1 cellular context compared by ENCODE assay signal in the genomic region with DNA sequence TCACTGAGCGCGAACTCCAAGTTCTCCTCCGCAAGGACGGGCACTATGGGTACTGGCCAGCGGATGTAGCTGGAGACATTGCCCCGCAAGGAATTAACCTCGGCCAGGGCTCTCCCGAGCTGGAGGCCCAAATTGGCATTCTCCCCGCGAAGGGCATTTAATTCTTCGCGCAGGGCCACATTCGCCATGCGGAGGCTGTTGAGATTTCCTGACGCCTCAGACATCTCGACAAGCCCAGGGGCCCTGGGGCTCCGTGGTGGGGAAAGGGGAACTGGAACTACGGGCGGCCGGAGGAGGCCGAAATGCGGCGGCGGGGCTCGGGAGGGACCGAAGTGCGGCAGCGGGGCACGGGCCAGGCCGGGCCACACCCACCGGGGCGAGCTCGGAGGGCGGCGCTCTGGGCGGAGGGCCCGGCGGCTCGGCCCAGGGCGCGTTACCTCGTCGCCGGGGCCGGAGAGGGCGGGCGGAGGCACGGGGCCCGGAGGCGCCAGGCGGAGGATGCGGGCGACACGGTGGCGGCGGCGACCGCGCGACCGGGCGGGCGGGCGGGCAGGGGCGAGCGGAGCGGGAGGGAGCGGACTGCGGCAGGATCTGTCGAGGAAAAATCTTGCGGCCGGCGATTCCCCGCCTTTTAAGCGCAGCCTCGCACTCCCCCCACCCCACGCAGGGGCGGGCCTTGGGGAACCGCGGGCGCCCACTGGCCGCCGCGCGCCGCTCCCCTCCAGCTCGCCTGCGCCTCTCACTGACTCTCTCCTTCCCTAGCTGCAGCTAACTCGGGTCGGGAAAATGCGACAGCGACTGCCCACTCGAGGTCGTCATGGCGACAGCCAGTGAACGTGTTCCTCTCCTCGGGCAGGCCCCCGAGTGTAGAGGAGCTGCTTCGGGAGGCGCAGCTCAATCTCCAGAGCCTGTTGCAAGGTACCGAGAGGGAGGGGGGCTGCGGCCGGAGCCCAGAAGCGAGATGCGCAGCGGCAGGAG.
TF ChIP-seq lines count a peak whose summit lies in the region.

Gene RTL5, minus strand, starts transcription at position 599 of the 978 bp plus-strand sequence.

TF ChIP-seq in IMR-90, 13 proteins besides CTCF, POLR2A, EP300 and RAD21 (continued from another document):
- no peak for TF ChIP-seq FOS (IDR thresholded peaks at IDR 0.05; ENCODE audit: low read depth, low read length)
- no peak for TF ChIP-seq RCOR1 (IDR thresholded peaks at IDR 0.05; ENCODE audit: insufficient replicate concordance, low read length)
- TF ChIP-seq BHLHE40 (IDR thresholded peaks at IDR 0.05; ENCODE audit: low read depth, low read length), result peak; percentile 46; the same call in 1 of the 2 replicates
- no peak for TF ChIP-seq SMC3 (IDR thresholded peaks at IDR 0.05; ENCODE audit: low read depth, low read length)
- TF ChIP-seq, protein P1, sequence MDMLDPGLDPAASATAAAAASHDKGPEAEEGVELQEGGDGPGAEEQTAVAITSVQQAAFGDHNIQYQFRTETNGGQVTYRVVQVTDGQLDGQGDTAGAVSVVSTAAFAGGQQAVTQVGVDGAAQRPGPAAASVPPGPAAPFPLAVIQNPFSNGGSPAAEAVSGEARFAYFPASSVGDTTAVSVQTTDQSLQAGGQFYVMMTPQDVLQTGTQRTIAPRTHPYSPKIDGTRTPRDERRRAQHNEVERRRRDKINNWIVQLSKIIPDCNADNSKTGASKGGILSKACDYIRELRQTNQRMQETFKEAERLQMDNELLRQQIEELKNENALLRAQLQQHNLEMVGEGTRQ (IDR thresholded peaks at IDR 0.05; ENCODE audit: low read depth, low read length), result no peak
- TF ChIP-seq ELK1 (IDR thresholded peaks at IDR 0.05; ENCODE audit: borderline replicate concordance, low read depth, low read length), result no peak
- no peak for TF ChIP-seq RFX5 (IDR thresholded peaks at IDR 0.05; ENCODE audit: low read depth, low read length)
- no peak for TF ChIP-seq NFE2L2 (IDR thresholded peaks at IDR 0.05; ENCODE audit: low read depth, low read length)
- TF ChIP-seq MAZ (IDR thresholded peaks at IDR 0.05; ENCODE audit: borderline replicate concordance, low read depth, low read length), result peak; percentile 94; the same call in 1 of the 2 replicates
